12 cellular contexts compared by ENCODE assay signal in genomic region chr2:30165617-30166016, GRCh38.
"Had no signal": no experiment of that assay in that cellular context is flagged by ENCODE, and none has a peak within 500 bp of the region (broad histone marks: within the 10 kb centered on the region; RNA-seq: fewer than 3 reads in every experiment).

No MANE protein-coding gene starts in this region.

- H3K9me3 ChIP-seq: gastroesophageal sphincter, heart right ventricle, left lung, neutrophil, tibial artery, uterus had no signal

- H3K4me3 Mint-ChIP-seq: activated CD4-positive, alpha-beta memory T cell treated with anti-CD3 and anti-CD28 coated beads, Interleukin-2, amount 10 ng/mL, durations not matched to agents 7 days and 5 days; activated T-cell treated with anti-CD3 and anti-CD28 coated beads, Interleukin-2, amount 50 U/mL, for 24 hours had no signal

- H3K4me3 ChIP-seq: cardiac muscle cell, dorsolateral prefrontal cortex, gastroesophageal sphincter, heart right ventricle, left lung, tibial artery, uterus had no signal

- H3K27me3 Mint-ChIP-seq: activated CD4-positive, alpha-beta memory T cell treated with anti-CD3 and anti-CD28 coated beads, Interleukin-2, amount 10 ng/mL, durations not matched to agents 7 days and 5 days; activated T-cell treated with anti-CD3 and anti-CD28 coated beads, Interleukin-2, amount 50 U/mL, for 24 hours; naive thymus-derived CD4-positive, alpha-beta T cell had no signal

- H3K27me3 ChIP-seq: cardiac muscle cell, dorsolateral prefrontal cortex, gastroesophageal sphincter, heart right ventricle, left lung, neutrophil, tibial artery, uterus had no signal

- H3K9me3 Mint-ChIP-seq: activated CD4-positive, alpha-beta memory T cell treated with anti-CD3 and anti-CD28 coated beads, Interleukin-2, amount 10 ng/mL, durations not matched to agents 7 days and 5 days; activated T-cell treated with anti-CD3 and anti-CD28 coated beads, Interleukin-2, amount 50 U/mL, for 24 hours had no signal

- H3K4me1 ChIP-seq: tibial artery, uterus had no signal

- DNase-seq: left lung had no signal

- H3K27ac ChIP-seq: cardiac muscle cell, dorsolateral prefrontal cortex, gastroesophageal sphincter, heart right ventricle, left lung, neutrophil, tibial artery, WERI-Rb-1 had no signal

- H3K36me3 ChIP-seq: cardiac muscle cell, left lung, uterus, WERI-Rb-1 had no signal

- H3K27ac Mint-ChIP-seq: activated CD4-positive, alpha-beta memory T cell treated with anti-CD3 and anti-CD28 coated beads, Interleukin-2, amount 10 ng/mL, durations not matched to agents 7 days and 5 days; activated T-cell treated with anti-CD3 and anti-CD28 coated beads, Interleukin-2, amount 50 U/mL, for 24 hours had no signal
